ENCODE assay signal across 13 cellular contexts in genomic region chrX:21708116-21708515, GRCh38. TPM values are rescaled to one million over a fixed set of nuclear protein-coding genes. Genes with fewer than 3 reads are reported as not detected.
DNase-seq lines count a peak whose midpoint lies in the region; ATAC-seq and TF ChIP-seq lines count a peak whose summit lies in the region.
"Had no signal": no experiment of that assay in that cellular context is flagged by ENCODE, and none has a peak within 500 bp of the region (broad histone marks: within the 10 kb centered on the region; RNA-seq: fewer than 3 reads in every experiment).

No MANE protein-coding gene starts in this region.

- ATAC-seq in PC-3 = no peak
- no peak for ATAC-seq in HG02763 (IDR thresholded peaks at IDR 0.05; ENCODE audit: unreplicated experiment)
- ATAC-seq in GM19035 (IDR thresholded peaks at IDR 0.05; ENCODE audit: unreplicated experiment) = no peak
- ATAC-seq: stimulated activated naive CD8-positive, alpha-beta T cell treated with anti-CD3 and anti-CD28 coated beads, Interleukin-15, amount 100 ng/mL, for 72 hours had no signal

- H3F3A ChIP-seq in GM23248 (ENCODE audit: insufficient read depth) (no peaks in the 10 kb centered on the region), PC-3 (ENCODE audit: low read length, unreplicated experiment) (no peaks in the 10 kb centered on the region)

- POLR2A ChIA-PET in PC-3 (lab: Charles Lee; ENCODE audit: unreplicated experiment) = no interaction called here

- DNase-seq in ACHN (peak; percentile 2), GM23248 (peak; percentile 5), PC-3 (peak; percentile 4), fibroblast of the aortic adventitia (ENCODE audit: low read depth) (peak; percentile 25), islet precursor cell (no peak), caudate nucleus (lab: John Stamatoyannopoulos, UW) (no peak)
- DNase-seq: colonic mucosa; NCI-H2171; stimulated activated naive CD8-positive, alpha-beta T cell treated with anti-CD3 and anti-CD28 coated beads, Interleukin-15, amount 100 ng/mL, for 72 hours had no signal

- BruUV-seq in PC-3 (replicated peaks; lab: Mats Ljungman, UMichigan) = no TSS peak

- H3K36me3 ChIP-seq in GM23248 (ENCODE audit: low read depth) (no peaks in the 10 kb centered on the region), PC-3 (ENCODE audit: low read depth, low read length) (no peaks in the 10 kb centered on the region)
- H3K36me3 ChIP-seq: BLaER1 treated with 17β-estradiol and CSF1 and Interleukin-3, amounts not matched to agents 10 nM and 100 nM; colonic mucosa had no signal

- H3K9me3 ChIP-seq in GM23248 (ENCODE audit: low read depth) = no peaks in the 10 kb centered on the region
- no peaks in the 10 kb centered on the region for H3K9me3 ChIP-seq in PC-3 (ENCODE audit: low read length)
- H3K9me3 ChIP-seq: colonic mucosa had no signal

- H3K9ac ChIP-seq in GM23248 (no peak overlapping the region), PC-3 (ENCODE audit: low read length) (no peak overlapping the region)
- H3K9ac ChIP-seq: BLaER1 treated with 17β-estradiol and CSF1 and Interleukin-3, amounts not matched to agents 10 nM and 100 nM had no signal

- in situ Hi-C loops in ACHN (cut with HindIII; ENCODE audit: low pct_ligation_motif_present, low pct_unique_long_range_greater_than_20kb, low sequenced_read_pairs) = no loop called here
- in situ Hi-C loops in GM23248 (cut with MboI) = no loop called here

- H3K9me2 ChIP-seq in GM23248 (ENCODE audit: insufficient read depth) = no peaks in the 10 kb centered on the region
- H3K9me2 ChIP-seq in PC-3 (replicated peaks; ENCODE audit: low read length) = no peaks in the 10 kb centered on the region

- H3K4me1 ChIP-seq in GM23248 (ENCODE audit: insufficient read depth) = no peaks in the 10 kb centered on the region
- H3K4me1 ChIP-seq in PC-3 (ENCODE audit: insufficient read depth, low read length) = peaks cover 6% of the 10 kb centered on the region; the same call in 1 of the 2 replicates
- H3K4me1 ChIP-seq: BLaER1 treated with 17β-estradiol and CSF1 and Interleukin-3, amounts not matched to agents 10 nM and 100 nM; colonic mucosa had no signal

- CTCF ChIA-PET in PC-3 (lab: Charles Lee) = no interaction called here

- no peaks in the 10 kb centered on the region for H3K79me2 ChIP-seq in GM23248 (ENCODE audit: insufficient read depth)
- no peaks in the 10 kb centered on the region for H3K79me2 ChIP-seq in PC-3 (ENCODE audit: low read length)

- no peak overlapping the region for H3K4me3 ChIP-seq in GM23248
- no peak overlapping the region for H3K4me3 ChIP-seq in PC-3 (ENCODE audit: low read length)
- H3K4me3 ChIP-seq in fibroblast of the aortic adventitia (ENCODE audit: low read depth, low read length) = no peak overlapping the region
- H3K4me3 ChIP-seq: BLaER1 treated with 17β-estradiol and CSF1 and Interleukin-3, amounts not matched to agents 10 nM and 100 nM; colonic mucosa had no signal

- H2AFZ ChIP-seq in GM23248 = no peak overlapping the region
- H2AFZ ChIP-seq in PC-3 (ENCODE audit: low read length) = no peak overlapping the region

- H3K27me3 ChIP-seq in GM23248 (replicated peaks; ENCODE audit: insufficient read depth) (no peaks in the 10 kb centered on the region), PC-3 (ENCODE audit: low read length) (no peaks in the 10 kb centered on the region)
- H3K27me3 ChIP-seq: BLaER1 treated with 17β-estradiol and CSF1 and Interleukin-3, amounts not matched to agents 10 nM and 100 nM; colonic mucosa had no signal

- H4K20me1 ChIP-seq in GM23248 (ENCODE audit: insufficient read depth) (no peaks in the 10 kb centered on the region), PC-3 (ENCODE audit: low read length) (no peaks in the 10 kb centered on the region)
- H4K20me1 ChIP-seq: BLaER1 treated with 17β-estradiol and CSF1 and Interleukin-3, amounts not matched to agents 10 nM and 100 nM had no signal

- peak; percentile 49 for TF ChIP-seq CTCF in PC-3 (conservative IDR thresholded peaks at IDR 0.05; ENCODE audit: low read depth, low read length)
- peak; percentile 37 for TF ChIP-seq CTCF in fibroblast of the aortic adventitia (IDR thresholded peaks at IDR 0.05; ENCODE audit: insufficient read depth, low read length)

- H3K27ac ChIP-seq in GM23248 (no peak overlapping the region), PC-3 (ENCODE audit: low read length) (no peak overlapping the region), caudate nucleus (ENCODE audit: low read depth, low read length) (no peak overlapping the region)
- H3K27ac ChIP-seq: BLaER1 treated with 17β-estradiol and CSF1 and Interleukin-3, amounts not matched to agents 10 nM and 100 nM; colonic mucosa had no signal

- intact Hi-C loops in PC-3 (cut with micrococcal nuclease) = no loop called here

- no peak overlapping the region for H3K4me2 ChIP-seq in GM23248 (ENCODE audit: unreplicated experiment)
- H3K4me2 ChIP-seq in PC-3 (ENCODE audit: low read length) = no peak overlapping the region
- H3K4me2 ChIP-seq: BLaER1 treated with 17β-estradiol and CSF1 and Interleukin-3, amounts not matched to agents 10 nM and 100 nM had no signal

RNA-seq across cellular contexts. Expression of gene SMPX, which starts 49.8 kb away (rescaled TPM):
- total RNA-seq in GM23248 (2014; rRNA removed; shearing (Covaris generic)) = not detected in 2 replicates
- polyA plus RNA-seq in GM23248 (2016; fragmentation: Nextera tagmentation; extraction: Ambion mirVana) = not detected in 2 replicates
- total RNA-seq in PC-3 (2014; rRNA removed) (not detected in 2 replicates), fibroblast of the aortic adventitia (ENCODE audit: low replicate concordance) (not detected in 2 replicates)
- total RNA-seq: renal cortical epithelial cell had no signal

RNA-seq across cellular contexts. Expression of gene KLHL34, which starts 50.0 kb away (rescaled TPM):
- total RNA-seq in GM23248 (2014; rRNA removed; shearing (Covaris generic)) = not detected in 2 replicates
- not detected in 2 replicates for polyA plus RNA-seq in GM23248 (2016; fragmentation: Nextera tagmentation; extraction: Ambion mirVana)
- total RNA-seq in PC-3 (2014; rRNA removed) (not detected in 2 replicates), fibroblast of the aortic adventitia (ENCODE audit: low replicate concordance) (not detected in 2 replicates)
- total RNA-seq: renal cortical epithelial cell had no signal

Comparison
In these comparisons a context has a peak if more than half of its experiments do, and no peak if none do; other contexts are left out.
1. DNase-seq: peak in ACHN (single experiment), GM23248 (single experiment), PC-3 (single experiment) and fibroblast of the aortic adventitia (single experiment); none in islet precursor cell (single experiment) and caudate nucleus (0 of 61).